Comparison of ENCODE assay signal across 1 cellular context in genomic region chr10:72626444-72626754, GRCh38.
TF ChIP-seq lines count a peak whose summit lies in the region.

No MANE protein-coding gene starts in this region.

TF ChIP-seq in K562, 482 proteins besides CTCF, POLR2A, EP300 and RAD21 (continued from another document):
- TF ChIP-seq MGA (IDR thresholded peaks at IDR 0.05), result peak; percentile 40
- peak; percentile 10; the same call in 1 of the 2 replicates for TF ChIP-seq SPI1 (IDR thresholded peaks at IDR 0.05; ENCODE audit: borderline replicate concordance, low read depth, low read length)
- no peak for TF ChIP-seq KHSRP (IDR thresholded peaks at IDR 0.05)
- TF ChIP-seq GTF2B (IDR thresholded peaks at IDR 0.05; ENCODE audit: extremely low read depth, insufficient read length), result peak; percentile 49
- no peak for TF ChIP-seq TRIM28 (IDR thresholded peaks at IDR 0.05)
- no peak for TF ChIP-seq NR2C1 (IDR thresholded peaks at IDR 0.05)
- 0 out of 2 replicates have a peak, but pooled peaks have one; percentile 2 for TF ChIP-seq NR2C1 (tag; IDR thresholded peaks at IDR 0.05)
- no peak for TF ChIP-seq STAT5A (IDR thresholded peaks at IDR 0.05; ENCODE audit: borderline replicate concordance, low read length)
- no peak; the same call in 1 of the 2 replicates for TF ChIP-seq GATAD2A (IDR thresholded peaks at IDR 0.05)
- TF ChIP-seq PRMT5 (CRISPR knock-in tag; IDR thresholded peaks at IDR 0.05), result no peak
- no peak for TF ChIP-seq HMG20B (CRISPR knock-in tag; IDR thresholded peaks at IDR 0.05)
- TF ChIP-seq PHF8 (IDR thresholded peaks at IDR 0.05; ENCODE audit: borderline replicate concordance, low read length), result no peak
- 0 out of 4 replicates have a peak, but pooled peaks of 1 of the 2 experiments have one; percentile 9 for TF ChIP-seq BCLAF1 (IDR thresholded peaks at IDR 0.05; ENCODE audit: borderline replicate concordance in 1 of 2, control insufficient read depth in 1 of 2, low read depth in 2 of 2, low read length in 1 of 2)
- no peak for TF ChIP-seq ZNF551 (CRISPR knock-in tag; IDR thresholded peaks at IDR 0.05)
- no peak for TF ChIP-seq TOE1 (IDR thresholded peaks at IDR 0.05; ENCODE audit: borderline replicate concordance)
- TF ChIP-seq TOE1 (CRISPR knock-in tag; IDR thresholded peaks at IDR 0.05; ENCODE audit: borderline replicate concordance, low read depth), result no peak
- TF ChIP-seq ZNF232 (CRISPR knock-in tag; IDR thresholded peaks at IDR 0.05), result no peak
- TF ChIP-seq PKNOX1 (IDR thresholded peaks at IDR 0.05), result no peak
- TF ChIP-seq CREB3 (tag; conservative IDR thresholded peaks at IDR 0.05; ENCODE audit: low read depth), result peak; percentile 16; the same call in 1 of the 2 replicates
- no peak for TF ChIP-seq ZNF224 (CRISPR knock-in tag; IDR thresholded peaks at IDR 0.05)
- no peak for TF ChIP-seq ZFX (CRISPR knock-in tag; IDR thresholded peaks at IDR 0.05)
- TF ChIP-seq MAFK (IDR thresholded peaks at IDR 0.05; ENCODE audit: low read length), result no peak
- TF ChIP-seq FOXA3 (CRISPR knock-in tag; conservative IDR thresholded peaks at IDR 0.05 in 1 of 2, IDR thresholded peaks at IDR 0.05 in 1 of 2), result 0 out of 4 replicates have a peak, but pooled peaks of 1 of the 2 experiments have one; percentile 42
- peak; percentile 17 for TF ChIP-seq E2F8 (IDR thresholded peaks at IDR 0.05; ENCODE audit: low read depth, partially characterized antibody)
- no peak for TF ChIP-seq TSC22D4 (tag; IDR thresholded peaks at IDR 0.05)
- no peak for TF ChIP-seq HMGN3 (IDR thresholded peaks at IDR 0.05; ENCODE audit: borderline replicate concordance, extremely low read depth, insufficient read length, low read depth, low read length)
- peak; percentile 91 for TF ChIP-seq GTF2E2 (tag; IDR thresholded peaks at IDR 0.05)
- no peak for TF ChIP-seq ZNF764 (CRISPR knock-in tag; IDR thresholded peaks at IDR 0.05; ENCODE audit: low read depth)
- TF ChIP-seq KDM4B (IDR thresholded peaks at IDR 0.05; ENCODE audit: borderline replicate concordance in 2 of 2, low read depth in 1 of 2), result no peak
